ENCODE assay signal across 9 cellular contexts in genomic region chr10:97355571-97355975, GRCh38. TPM values are rescaled to one million over a fixed set of nuclear protein-coding genes. Genes with fewer than 3 reads are reported as not detected.
DNase-seq lines count a peak whose midpoint lies in the region; ATAC-seq and TF ChIP-seq lines count a peak whose summit lies in the region.
"Had no signal": no experiment of that assay in that cellular context is flagged by ENCODE, and none has a peak within 500 bp of the region (broad histone marks: within the 10 kb centered on the region; RNA-seq: fewer than 3 reads in every experiment).

No MANE protein-coding gene starts in this region.

- peaks cover 2% of the 10 kb centered on the region for H3K9me3 Mint-ChIP-seq in glutamatergic neuron (ENCODE audit: unreplicated experiment)

- DNase-seq in Ammon's horn (ENCODE audit: low spot score), result peak; percentile 77
- peak; percentile 88 for DNase-seq in dermis blood vessel endothelial cell
- DNase-seq in mucosa of descending colon, result peak in 1 of 3 donors; percentile 53
- DNase-seq in omental fat pad (ENCODE audit: low spot score), result no peak
- DNase-seq in activated T-cell treated with anti-CD3 and anti-CD28 coated beads, Interleukin-2, amount 50 U/mL, for 1 hour, result no peak
- DNase-seq in C1 segment of cervical spinal cord (lab: John Stamatoyannopoulos, UW), result no peak
- DNase-seq in glutamatergic neuron, result no peak
- DNase-seq: NCI-H82 had no signal

- intact Hi-C loops in mucosa of descending colon (cut with DNase I, micrococcal nuclease), result no loop called here

- no peaks in the 10 kb centered on the region for H3K36me3 ChIP-seq in mucosa of descending colon (ENCODE audit: low read depth)

- peaks cover 7% of the 10 kb centered on the region for H3K4me1 Mint-ChIP-seq in glutamatergic neuron (ENCODE audit: low read depth, unreplicated experiment)

- no peak overlapping the region for H3K27ac Mint-ChIP-seq in glutamatergic neuron (ENCODE audit: unreplicated experiment)

- no peak overlapping the region for H3K4me3 Mint-ChIP-seq in glutamatergic neuron (ENCODE audit: unreplicated experiment)

- H3K9me3 ChIP-seq in mucosa of descending colon, result no peaks in the 10 kb centered on the region

- H3K4me3 ChIP-seq in mucosa of descending colon, result no peak overlapping the region

- peak; percentile 46 for ATAC-seq in mucosa of descending colon
- no peak for ATAC-seq in omental fat pad (ENCODE audit: low FRiP score)

- H3K36me3 Mint-ChIP-seq in glutamatergic neuron (ENCODE audit: unreplicated experiment), result no peaks in the 10 kb centered on the region

- peaks cover 4% of the 10 kb centered on the region for H3K4me1 ChIP-seq in mucosa of descending colon (ENCODE audit: low read depth)

- peaks cover 5% of the 10 kb centered on the region for H3K27me3 Mint-ChIP-seq in glutamatergic neuron (ENCODE audit: unreplicated experiment)

- 0 out of 2 replicates have a peak, but pooled peaks have one; percentile 17 for TF ChIP-seq CTCF in LNCAP (IDR thresholded peaks at IDR 0.05)
- TF ChIP-seq CTCF in mucosa of descending colon (IDR thresholded peaks at IDR 0.05), result no peak
- peak in 1 of 3 donors; percentile 23 for TF ChIP-seq CTCF in omental fat pad (IDR thresholded peaks at IDR 0.05)
- TF ChIP-seq CTCF in glutamatergic neuron (IDR thresholded peaks at IDR 0.05; ENCODE audit: partially characterized antibody, unreplicated experiment), result no peak

RNA-seq across cellular contexts. Expression of gene FRAT2, which starts 21.0 kb away (rescaled TPM):
- total RNA-seq in dermis blood vessel endothelial cell (17.1 and 28.8 TPM in 2 replicates), mucosa of descending colon (10 to 100 TPM; 26.2 to 42.5 (median 33.3) TPM), omental fat pad (10 to 100 TPM in 3 of 4 donors, 1 to 10 TPM in 1; 8.4 to 32.9 (median 14.2) TPM), glutamatergic neuron (ENCODE audit: unreplicated experiment) (15.9 TPM)

RNA-seq across cellular contexts. Expression of gene FRAT1, which starts 36.5 kb away (rescaled TPM):
- total RNA-seq in dermis blood vessel endothelial cell (5.4 and 6.6 TPM in 2 replicates), mucosa of descending colon (1 to 10 TPM; 4.7 to 9.6 (median 7.2) TPM), omental fat pad (10 to 100 TPM in 1 of 4 donors, 1 to 10 TPM in 3; 4.2 to 22.9 (median 5.9) TPM), glutamatergic neuron (ENCODE audit: unreplicated experiment) (10.0 TPM)

RNA-seq across cellular contexts. Expression of gene RRP12, which starts 45.6 kb away (rescaled TPM):
- total RNA-seq in dermis blood vessel endothelial cell (10.4 and 20.3 TPM in 2 replicates), mucosa of descending colon (10 to 100 TPM; 14.6 to 19.4 (median 16.9) TPM), omental fat pad (10 to 100 TPM; 14.2 to 89.3 (median 18.7) TPM), glutamatergic neuron (ENCODE audit: unreplicated experiment) (26.8 TPM)

Comparison
In these comparisons a context has a peak if more than half of its experiments do, and no peak if none do; other contexts are left out.
1. DNase-seq: peak in Ammon's horn (single experiment) and dermis blood vessel endothelial cell (single experiment); none in omental fat pad (single experiment), activated T-cell treated with anti-CD3 and anti-CD28 coated beads, Interleukin-2, amount 50 U/mL, for 1 hour (single experiment), C1 segment of cervical spinal cord (0 of 14) and glutamatergic neuron (single experiment).